In genomic region chr1:203421246-203421645, GRCh38 we compare ENCODE assay signal across 11 cellular contexts. TPM values are rescaled to one million over a fixed set of nuclear protein-coding genes. Genes with fewer than 3 reads are reported as not detected.
"Had no signal": no experiment of that assay in that cellular context is flagged by ENCODE, and none has a peak within 500 bp of the region (broad histone marks: within the 10 kb centered on the region; RNA-seq: fewer than 3 reads in every experiment).

No MANE protein-coding gene starts in this region.

- H3K4me3 Mint-ChIP-seq: GM23338, HFFc6 had no signal

- H3K9ac ChIP-seq: KMS-11 had no signal

- H3K27ac Mint-ChIP-seq: GM23338, HFFc6 had no signal

- FAIRE-seq: H1 had no signal

- H3K36me3 ChIP-seq: HAP-1 had no signal

- H3K9me3 ChIP-seq: HAP-1 had no signal

- H3K4me1 ChIP-seq: HAP-1 had no signal

- H3K9me3 Mint-ChIP-seq: HFFc6 had no signal

- DNase-seq: H7, HFFc6, IMR-90, Karpas-422, KBM-7 had no signal

- H3K4me2 ChIP-seq: GM23338, KMS-11 had no signal

- ATAC-seq: GM23338, HCT116 had no signal

- H3K4me3 ChIP-seq: GM23338, HAP-1 had no signal

- H3K27ac ChIP-seq: HL-60, KMS-11 had no signal

RNA-seq across cellular contexts. Expression of gene PRELP, which starts 54.4 kb away (rescaled TPM):
- total RNA-seq: IMR-90 had no signal
